ENCODE assay signal across 9 cellular contexts in the genomic region with DNA sequence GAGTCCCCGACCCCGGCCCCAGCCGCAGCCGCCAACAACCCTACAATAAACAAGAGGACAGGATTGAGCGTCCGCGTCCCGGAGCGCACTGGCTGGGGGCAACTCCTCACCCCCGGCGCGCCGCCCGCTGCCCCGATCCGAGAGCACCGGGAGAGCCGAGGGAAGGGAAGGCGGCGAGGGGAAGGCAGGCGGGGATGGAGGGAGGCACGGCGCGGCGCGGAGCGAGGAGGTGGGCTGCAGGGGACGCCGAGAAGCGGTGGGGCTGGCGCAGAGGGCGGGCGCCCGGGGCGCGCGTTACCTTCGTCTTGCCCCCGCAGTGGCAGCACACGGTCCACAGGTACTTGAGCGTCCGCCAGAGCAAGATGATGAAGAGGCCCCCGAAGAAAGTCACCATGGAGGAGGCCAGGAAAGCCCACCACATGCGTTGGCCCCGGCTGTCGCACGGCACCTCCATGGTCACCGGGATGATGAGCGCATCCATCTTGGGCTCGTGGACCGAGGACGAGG. TPM values are rescaled to one million over a fixed set of nuclear protein-coding genes. Genes with fewer than 3 reads are reported as not detected.
A peak's percentile ranks its signal among the peaks of the same experiment; 100 is the strongest.
DNase-seq lines count a peak whose midpoint lies in the region; ATAC-seq and TF ChIP-seq lines count a peak whose summit lies in the region.
"Had no signal": no experiment of that assay in that cellular context is flagged by ENCODE, and none has a peak within 500 bp of the region (broad histone marks: within the 10 kb centered on the region; RNA-seq: fewer than 3 reads in every experiment).

No MANE protein-coding gene starts in this region.

- no peaks in the 10 kb centered on the region for H3K36me3 Mint-ChIP-seq in activated T-cell treated with anti-CD3 and anti-CD28 coated beads, Interleukin-2, amount 50 U/mL, for 4 hours (ENCODE audit: insufficient read depth)
- H3K36me3 Mint-ChIP-seq in brain = no peaks in the 10 kb centered on the region

- peak overlapping the region in 4 of 5 experiments; percentile 70 to 95 (median 75) for H3K27ac Mint-ChIP-seq in brain

- ATAC-seq in activated T-cell treated with anti-CD3 and anti-CD28 coated beads, Interleukin-2, amount 50 U/mL, for 4 hours = no peak
- peak in 3 of 4 donors; percentile 5 to 17 (median 8) for ATAC-seq in right lobe of liver
- ATAC-seq in HG03342 (IDR thresholded peaks at IDR 0.05; ENCODE audit: unreplicated experiment) = no peak
- ATAC-seq in HG02610 (IDR thresholded peaks at IDR 0.05; ENCODE audit: unreplicated experiment) = no peak

- no peaks in the 10 kb centered on the region for H3K9me3 Mint-ChIP-seq in activated T-cell treated with anti-CD3 and anti-CD28 coated beads, Interleukin-2, amount 50 U/mL, for 4 hours
- H3K9me3 Mint-ChIP-seq in brain = peaks cover 0 to 2% (median 0%) of the 10 kb centered on the region in 5 experiments

- intact Hi-C loops in right lobe of liver (cut with DNase I) (no loop called here), transverse colon (cut with DNase I; ENCODE audit: low total_unique reads) (loop anchor here (10.0 kb wide), 1 partner anchor 112 kb away; no protein-coding TSS in a partner anchor)

- H3K4me3 ChIP-seq in right lobe of liver (peak overlapping the region; percentile 48 to 73 (median 67)), transverse colon (peak overlapping the region; percentile 49 to 70 (median 57))

- 3% methylated on average over 34 of the region's 52 CpGs for WGBS in right lobe of liver (ENCODE audit: insufficient coverage, low coverage, low lambda C conversion rate, missing lambda C conversion rate)
- 0 to 9% methylated on average over 5 to 49 of the region's 52 CpGs for WGBS in transverse colon (ENCODE audit: low coverage in 1 of 2), 2 donors

- DNase-seq in activated T-cell treated with anti-CD3 and anti-CD28 coated beads, Interleukin-2, amount 50 U/mL, for 4 hours = no peak
- DNase-seq in activated T-cell treated with anti-CD3 and anti-CD28 coated beads for 4 hours (no peak), right lobe of liver (no peak), transverse colon (no peak), GM13977 (ENCODE audit: low spot score) (no peak)
- DNase-seq: left cardiac atrium had no signal

- TF ChIP-seq EP300 in transverse colon (IDR thresholded peaks at IDR 0.05; ENCODE audit: low read depth) = no peak

- H3K4me1 ChIP-seq in right lobe of liver (peaks cover 0 to 11% (median 0%) of the 10 kb centered on the region in 4 donors), transverse colon (peaks cover 3 to 12% (median 9%) of the 10 kb centered on the region in 4 donors)

- TF ChIP-seq POLR2A in right lobe of liver (IDR thresholded peaks at IDR 0.05) (no peak), transverse colon (IDR thresholded peaks at IDR 0.05) (no peak)

- H3K4me1 Mint-ChIP-seq in activated T-cell treated with anti-CD3 and anti-CD28 coated beads, Interleukin-2, amount 50 U/mL, for 4 hours (ENCODE audit: low read depth) = peaks cover 9% of the 10 kb centered on the region
- H3K4me1 Mint-ChIP-seq in brain = peaks cover 48% of the 10 kb centered on the region

- H3K36me3 ChIP-seq in right lobe of liver (no peaks in the 10 kb centered on the region), transverse colon (no peaks in the 10 kb centered on the region)

- in situ Hi-C loops in transverse colon (cut with MboI; ENCODE audit: low pct_ligation_motif_present in 1 of 4, low pct_unique_long_range_greater_than_20kb in 1 of 4, low sequenced_read_pairs in 3 of 4) = loop anchor here in 1 of 4 donors (25.0 kb wide), 1 partner anchor 225 kb away; no protein-coding TSS in a partner anchor
- in situ Hi-C loops in GM13977 (cut with MboI; ENCODE audit: low pct_unique_long_range_greater_than_20kb, low sequenced_read_pairs, unreplicated experiment) = loop anchor here (25.0 kb wide), 1 partner anchor 225 kb away; no protein-coding TSS in a partner anchor

- no peak for TF ChIP-seq CTCF in brain (conservative IDR thresholded peaks at IDR 0.05)
- no peak for TF ChIP-seq CTCF in right lobe of liver (IDR thresholded peaks at IDR 0.05)
- TF ChIP-seq CTCF in transverse colon (IDR thresholded peaks at IDR 0.05) = no peak
- no peak for TF ChIP-seq CTCF in GM13977 (IDR thresholded peaks at IDR 0.05; ENCODE audit: extremely low read depth, insufficient read depth, missing control alignments)

- H3K27ac ChIP-seq in right lobe of liver = no peak overlapping the region
- peak overlapping the region; percentile 55 to 89 (median 80) for H3K27ac ChIP-seq in transverse colon

- H3K27me3 Mint-ChIP-seq in activated T-cell treated with anti-CD3 and anti-CD28 coated beads, Interleukin-2, amount 50 U/mL, for 4 hours (ENCODE audit: low read depth) = peaks cover 63% of the 10 kb centered on the region
- H3K27me3 Mint-ChIP-seq in brain = peaks cover 79% of the 10 kb centered on the region

- H3K9me3 ChIP-seq in right lobe of liver (no peaks in the 10 kb centered on the region), transverse colon (no peaks in the 10 kb centered on the region)

- H3K4me3 Mint-ChIP-seq in activated T-cell treated with anti-CD3 and anti-CD28 coated beads, Interleukin-2, amount 50 U/mL, for 4 hours = peak overlapping the region; percentile 69
- H3K4me3 Mint-ChIP-seq in brain = peak overlapping the region; percentile 91 to 98 (median 96)

- H3K27me3 ChIP-seq in right lobe of liver (no peaks in the 10 kb centered on the region), transverse colon (peaks cover 65% of the 10 kb centered on the region)

RNA-seq across cellular contexts. Expression of gene KCNMA1, which starts 0.6 kb away (rescaled TPM):
- under 1 TPM; 0.10 to 0.60 (median 0.18) TPM for total RNA-seq in activated T-cell treated with anti-CD3 and anti-CD28 coated beads, Interleukin-2, amount 50 U/mL, for 4 hours
- 11.6 TPM for polyA plus RNA-seq in brain (ENCODE audit: insufficient read depth, low read depth, low replicate concordance)
- 10 to 100 TPM in 4 of 6 experiments, 1 to 10 TPM in 2; 5.7 to 48.0 (median 15.1) TPM for total RNA-seq in right lobe of liver
- 100 to 1,000 TPM in 2 of 4 donors, 10 to 100 TPM in 2; 68.4 to 170 (median 119) TPM for total RNA-seq in transverse colon

Comparison
In these comparisons a context has a peak if more than half of its experiments do, and no peak if none do; other contexts are left out.
1. ATAC-seq: peak in right lobe of liver (3 of 4); none in activated T-cell treated with anti-CD3 and anti-CD28 coated beads, Interleukin-2, amount 50 U/mL, for 4 hours (0 of 2), HG03342 (single experiment) and HG02610 (single experiment).
2. H3K27ac ChIP-seq: peak in transverse colon (4 of 4); none in right lobe of liver (0 of 3).
3. RNA of gene KCNMA1, which starts 0.6 kb away (total RNA-seq): 68.4 to 170 TPM in transverse colon and 5.7 to 48.0 TPM in right lobe of liver; 0.10 to 0.60 TPM in activated T-cell treated with anti-CD3 and anti-CD28 coated beads, Interleukin-2, amount 50 U/mL, for 4 hours; every median in the first group is over 4 times any median in the second.